In the genomic region with DNA sequence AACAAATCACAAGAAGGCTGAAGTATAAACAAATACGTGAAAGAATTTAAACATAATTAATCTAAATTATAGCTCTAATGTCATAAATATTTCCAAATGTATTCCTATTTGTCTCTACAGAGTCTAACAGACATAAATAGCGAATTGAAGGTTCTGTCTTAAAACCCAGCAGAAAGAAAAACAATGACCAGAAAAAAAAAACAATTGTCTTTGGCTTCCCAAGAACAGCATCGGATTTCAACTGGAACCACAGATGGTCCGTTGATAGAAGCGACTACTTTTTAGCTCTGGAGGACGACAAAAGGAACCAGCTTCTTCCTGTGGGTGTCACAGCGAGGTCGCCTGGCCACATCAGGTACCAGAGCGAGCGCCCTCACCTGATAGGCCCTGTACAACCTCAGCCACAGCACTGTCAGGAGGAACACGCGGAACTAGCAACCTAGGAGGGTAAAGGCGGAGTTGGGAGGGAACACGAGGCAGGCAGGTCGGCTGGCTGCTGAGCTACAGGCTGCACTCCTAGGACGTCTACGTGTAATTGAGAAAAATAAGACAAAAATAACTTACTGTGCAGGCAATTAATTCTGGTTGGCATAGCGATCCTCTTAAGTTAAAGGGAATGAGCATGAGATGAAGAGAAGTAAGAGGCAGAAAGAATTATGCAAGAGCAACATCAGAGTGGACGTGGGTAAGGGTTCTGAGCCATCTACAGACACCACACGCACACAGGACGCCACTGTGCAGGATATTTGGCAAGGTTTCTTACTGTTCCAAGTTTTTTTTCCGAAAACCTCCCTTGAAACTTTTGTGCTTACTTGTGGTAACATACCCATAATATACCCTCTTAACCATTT, we compare ENCODE assay signal across 8 cellular contexts. TPM values are rescaled to one million over a fixed set of nuclear protein-coding genes. Genes with fewer than 3 reads are reported as not detected.
DNase-seq lines count a peak whose midpoint lies in the region; ATAC-seq lines count a peak whose summit lies in the region.

No MANE protein-coding gene starts in this region.

- no peaks in the 10 kb centered on the region for H3K27me3 Mint-ChIP-seq in stimulated activated memory B cell treated with anti-CD40 and anti-IgM and Interleukin-4, amounts not matched to agents 10 μg/mL and 1 μg/mL and 100 μg/mL, for 72 hours

- H3K4me3 Mint-ChIP-seq in stimulated activated memory B cell treated with anti-CD40 and anti-IgM and Interleukin-4, amounts not matched to agents 10 μg/mL and 1 μg/mL and 100 μg/mL, for 72 hours, result no peak overlapping the region

- peak; percentile 14 for DNase-seq in LHCN-M2 (ENCODE audit: low read depth)
- DNase-seq in activated T-cell treated with anti-CD3 and anti-CD28 coated beads for 1 hour (ENCODE audit: low read depth), result peak; percentile 41
- DNase-seq in hepatic stellate cell (ENCODE audit: low spot score), result peak; percentile 69
- DNase-seq in NCI-H526 treated with DMSO at 0.1 percent for 48 hours (lab: John Stamatoyannopoulos, UW), result no peak
- DNase-seq in SIG-M5 (lab: John Stamatoyannopoulos, UW), result no peak
- DNase-seq in NCI-H524 (lab: John Stamatoyannopoulos, UW), result no peak
- DNase-seq in medulla oblongata (ENCODE audit: extremely low spot score), result no peak

- peak overlapping the region; percentile 9 for H3K27ac Mint-ChIP-seq in stimulated activated memory B cell treated with anti-CD40 and anti-IgM and Interleukin-4, amounts not matched to agents 10 μg/mL and 1 μg/mL and 100 μg/mL, for 72 hours

- H3K4me1 Mint-ChIP-seq in stimulated activated memory B cell treated with anti-CD40 and anti-IgM and Interleukin-4, amounts not matched to agents 10 μg/mL and 1 μg/mL and 100 μg/mL, for 72 hours, result peaks cover 13% of the 10 kb centered on the region

- no peaks in the 10 kb centered on the region for H3K9me3 Mint-ChIP-seq in stimulated activated memory B cell treated with anti-CD40 and anti-IgM and Interleukin-4, amounts not matched to agents 10 μg/mL and 1 μg/mL and 100 μg/mL, for 72 hours

- ATAC-seq in stimulated activated memory B cell treated with anti-CD40 and anti-IgM and Interleukin-4, amounts not matched to agents 10 μg/mL and 1 μg/mL and 100 μg/mL, for 72 hours, result peak; percentile 80

- peaks cover 47% of the 10 kb centered on the region for H3K36me3 Mint-ChIP-seq in stimulated activated memory B cell treated with anti-CD40 and anti-IgM and Interleukin-4, amounts not matched to agents 10 μg/mL and 1 μg/mL and 100 μg/mL, for 72 hours

RNA-seq across cellular contexts. Expression of gene PRDM15, which starts 16.7 kb away (rescaled TPM):
- total RNA-seq in LHCN-M2 (2014; rRNA removed), result 3.3 and 6.1 TPM in 2 replicates
- 2.4 TPM for polyA plus RNA-seq in LHCN-M2 (2012)

RNA-seq across cellular contexts. Expression of gene C2CD2, which starts 58.0 kb away (rescaled TPM):
- total RNA-seq in LHCN-M2 (2014; rRNA removed), result 13.5 and 22.2 TPM in 2 replicates
- polyA plus RNA-seq in LHCN-M2 (2012), result 10.0 TPM

Comparison
In these comparisons a context has a peak if more than half of its experiments do, and no peak if none do; other contexts are left out.
1. DNase-seq: peak in LHCN-M2 (single experiment), activated T-cell treated with anti-CD3 and anti-CD28 coated beads for 1 hour (single experiment) and hepatic stellate cell (single experiment); none in NCI-H526 treated with DMSO at 0.1 percent for 48 hours (single experiment), SIG-M5 (single experiment), NCI-H524 (0 of 2) and medulla oblongata (single experiment).